Comparison of ENCODE assay signal across 23 cellular contexts in the genomic region with DNA sequence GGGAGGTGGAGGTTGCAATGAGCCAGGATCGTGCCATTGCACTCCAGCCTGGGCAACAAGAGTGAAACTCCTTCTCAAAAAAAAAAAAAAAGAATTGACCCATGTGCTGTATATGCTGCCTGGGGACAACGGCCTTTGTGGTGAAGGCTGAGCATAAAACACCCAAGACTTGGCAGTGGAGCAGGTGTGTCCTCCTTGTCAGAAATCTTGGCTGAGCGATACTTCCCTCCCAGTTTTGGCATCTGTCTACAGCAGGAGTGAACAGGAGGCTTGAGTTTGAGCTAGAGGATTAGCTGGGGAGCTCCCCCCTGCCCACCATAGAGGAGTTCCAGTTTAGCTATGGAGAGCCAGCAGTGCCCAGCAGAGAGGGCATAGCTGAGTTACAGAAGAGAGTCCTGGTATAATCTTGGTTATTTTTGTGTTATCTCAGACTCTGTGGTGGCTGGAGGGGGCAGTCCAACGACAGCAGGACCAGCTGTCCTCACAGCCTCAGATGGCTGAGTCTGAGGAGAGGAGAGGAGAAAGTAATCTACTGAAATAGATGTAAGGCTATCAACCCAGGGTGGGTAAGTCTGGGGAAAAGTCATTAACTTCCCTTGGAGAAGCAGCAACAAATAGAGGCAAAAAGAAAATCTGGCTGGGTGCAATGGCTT. TPM values are rescaled to one million over a fixed set of nuclear protein-coding genes. Genes with fewer than 3 reads are reported as not detected.
A peak's percentile ranks its signal among the peaks of the same experiment; 100 is the strongest.
DNase-seq lines count a peak whose midpoint lies in the region; ATAC-seq and TF ChIP-seq lines count a peak whose summit lies in the region.
"Had no signal": no experiment of that assay in that cellular context is flagged by ENCODE, and none has a peak within 500 bp of the region (broad histone marks: within the 10 kb centered on the region; RNA-seq: fewer than 3 reads in every experiment).

No MANE protein-coding gene starts in this region.

- H3K9me3 ChIP-seq in WERI-Rb-1 (ENCODE audit: severe bottlenecking) = no peaks in the 10 kb centered on the region
- H3K9me3 ChIP-seq in heart left ventricle = no peaks in the 10 kb centered on the region
- H3K9me3 ChIP-seq: upper lobe of right lung had no signal

- H2AFZ ChIP-seq in GM23338 = no peak overlapping the region

- H3K4me3 Mint-ChIP-seq in GM23338 = no peak overlapping the region
- H3K4me3 Mint-ChIP-seq: T-cell had no signal

- no peaks in the 10 kb centered on the region for H3K4me1 ChIP-seq in GM23338 (ENCODE audit: insufficient read depth)
- H3K4me1 ChIP-seq in heart left ventricle = peaks cover 0 to 47% (median 24%) of the 10 kb centered on the region in 12 donors
- H3K4me1 ChIP-seq: upper lobe of right lung had no signal

- H3K27ac Mint-ChIP-seq in GM23338 = 0 out of 2 replicates have a peak overlapping the region, but pooled peaks have one; percentile 34

- H3K9me3 Mint-ChIP-seq in GM23338 = no peaks in the 10 kb centered on the region
- H3K9me3 Mint-ChIP-seq: T-cell had no signal

- no peaks in the 10 kb centered on the region; the same call in 2 of the 3 replicates for H3K4me1 Mint-ChIP-seq in GM23338

- intact Hi-C loops in heart left ventricle (cut with DNase I) (no loop called here), left colon (cut with DNase I, micrococcal nuclease) (no loop called here)

- 43 to 57% (median 53%) methylated on average over 4 of the region's 4 CpGs for WGBS in heart left ventricle, 4 donors

- no peaks in the 10 kb centered on the region for H3K9me2 ChIP-seq in GM23338 (ENCODE audit: insufficient read depth)

- H3K4me2 ChIP-seq in GM23338 = no peak overlapping the region

- no peaks in the 10 kb centered on the region for H3K27me3 ChIP-seq in GM23338 (ENCODE audit: insufficient read depth)
- no peaks in the 10 kb centered on the region for H3K27me3 ChIP-seq in WERI-Rb-1 (ENCODE audit: insufficient read depth, low read depth, severe bottlenecking)
- no peaks in the 10 kb centered on the region for H3K27me3 ChIP-seq in heart left ventricle
- H3K27me3 ChIP-seq: upper lobe of right lung had no signal

- TF ChIP-seq CTCF in GM23338 (conservative IDR thresholded peaks at IDR 0.05; ENCODE audit: low read depth in 2 of 2) = no peak
- TF ChIP-seq CTCF in WERI-Rb-1 (IDR thresholded peaks at IDR 0.05; ENCODE audit: low read depth, low read length) = 0 out of 2 replicates have a peak, but pooled peaks have one; percentile 2
- no peak for TF ChIP-seq CTCF in heart left ventricle (IDR thresholded peaks at IDR 0.05)
- no peak for TF ChIP-seq CTCF in omental fat pad (IDR thresholded peaks at IDR 0.05)

- no peaks in the 10 kb centered on the region for H3K79me2 ChIP-seq in GM23338 (replicated peaks; ENCODE audit: insufficient read depth)

- H3K27ac ChIP-seq in GM23338 (ENCODE audit: low read depth) (no peak overlapping the region), WERI-Rb-1 (peak overlapping the region; percentile 57), heart left ventricle (peak overlapping the region in 10 of 12 donors; percentile 2 to 73 (median 66))
- H3K27ac ChIP-seq: upper lobe of right lung had no signal

- no peak overlapping the region for H3K4me3 ChIP-seq in GM23338
- no peak overlapping the region for H3K4me3 ChIP-seq in WERI-Rb-1 (ENCODE audit: low read depth, low read length)
- no peak overlapping the region for H3K4me3 ChIP-seq in heart left ventricle
- H3K4me3 ChIP-seq: coronary artery, upper lobe of right lung had no signal

- no peaks in the 10 kb centered on the region; the same call in 1 of the 2 replicates for H3F3A ChIP-seq in GM23338 (replicated peaks; ENCODE audit: low read depth)

- H3K27me3 Mint-ChIP-seq in GM23338 (ENCODE audit: insufficient read depth, low read depth, poor library complexity) = peaks cover 4% of the 10 kb centered on the region
- H3K27me3 Mint-ChIP-seq: T-cell had no signal

- no peaks in the 10 kb centered on the region for H3K36me3 ChIP-seq in GM23338 (ENCODE audit: insufficient read depth)
- peaks cover 15% of the 10 kb centered on the region for H3K36me3 ChIP-seq in WERI-Rb-1
- H3K36me3 ChIP-seq in heart left ventricle = peaks cover 0 to 27% (median 19%) of the 10 kb centered on the region in 9 donors

- DNase-seq in GM23338 (ENCODE audit: low spot score) (no peak), WERI-Rb-1 (peak; percentile 51), heart left ventricle (no peak), omental fat pad (ENCODE audit: low spot score) (no peak), DMS114 treated with DMSO at 0.1 percent for 48 hours (lab: John Stamatoyannopoulos, UW; ENCODE audit: unreplicated experiment) (no peak), left colon (no peak), cerebellum (ENCODE audit: low spot score) (no peak)
- DNase-seq: activated CD4-positive, alpha-beta T cell treated with anti-CD3 and anti-CD28 coated beads, Interleukin-2, amount 50 U/mL, for 4 hours; activated naive CD4-positive, alpha-beta T cell treated with Interleukin-2 at 50 U/mL for 16 hours; AML-193; foreskin fibroblast; GF-D8; Kasumi-1; midbrain; NCI-H1105 treated with DMSO at 0.1 percent for 48 hours; NCI-H510A; occipital lobe; SIG-M5; T-cell; upper lobe of right lung had no signal

- ATAC-seq in GM23338 (no peak), heart left ventricle (peak; percentile 62 to 82 (median 73)), omental fat pad (ENCODE audit: low FRiP score) (peak; percentile 25), left colon (no peak)
- ATAC-seq: sciatic nerve, T-cell, upper lobe of right lung had no signal

- H4K20me1 ChIP-seq in GM23338 (replicated peaks; ENCODE audit: insufficient read depth) = no peaks in the 10 kb centered on the region; the same call in 1 of the 2 replicates

- peaks cover 6% of the 10 kb centered on the region; the same call in 2 of the 3 replicates for H3K36me3 Mint-ChIP-seq in GM23338 (ENCODE audit: low read depth)

- no peak for TF ChIP-seq POLR2A in heart left ventricle (IDR thresholded peaks at IDR 0.05)

RNA-seq across cellular contexts. Expression of gene SP2, which starts 18.4 kb away (rescaled TPM):
- 6.0 and 7.6 TPM in 2 replicates for total RNA-seq in GM23338 (2014; rRNA removed; shearing (Covaris generic))
- 10.8 and 12.9 TPM in 2 replicates for polyA plus RNA-seq in GM23338 (2016; fragmentation: Nextera tagmentation; extraction: Ambion mirVana)
- total RNA-seq in heart left ventricle = 10 to 100 TPM; 11.1 to 21.2 (median 16.7) TPM
- 10 to 100 TPM in 1 of 2 donors, 1 to 10 TPM in 1; 4.1 to 15.8 TPM for polyA plus RNA-seq in heart left ventricle
- 1 to 10 TPM; 2.9 to 8.5 (median 6.9) TPM for total RNA-seq in omental fat pad
- 10 to 100 TPM; 21.7 to 22.3 TPM for total RNA-seq in left colon
- 1.6 TPM for total RNA-seq in cerebellum

RNA-seq across cellular contexts. Expression of gene PNPO, which starts 26.9 kb away (rescaled TPM):
- 12.7 and 21.8 TPM in 2 replicates for total RNA-seq in GM23338 (2014; rRNA removed; shearing (Covaris generic))
- 3.9 and 5.0 TPM in 2 replicates for polyA plus RNA-seq in GM23338 (2016; fragmentation: Nextera tagmentation; extraction: Ambion mirVana)
- total RNA-seq in heart left ventricle = 10 to 100 TPM; 24.2 to 45.0 (median 36.1) TPM
- 10 to 100 TPM; 12.6 to 16.1 TPM for polyA plus RNA-seq in heart left ventricle
- total RNA-seq in omental fat pad = 10 to 100 TPM; 20.1 to 39.7 (median 30.8) TPM
- total RNA-seq in left colon = 10 to 100 TPM; 24.9 to 26.0 TPM
- total RNA-seq in cerebellum = 6.1 TPM

RNA-seq across cellular contexts. Expression of gene PRR15L, which starts 43.3 kb away (rescaled TPM):
- not detected in 2 replicates for total RNA-seq in GM23338 (2014; rRNA removed; shearing (Covaris generic))
- 0.57 and 0.66 TPM in 2 replicates for polyA plus RNA-seq in GM23338 (2016; fragmentation: Nextera tagmentation; extraction: Ambion mirVana)
- 1 to 10 TPM in 1 of 9 donors, not detected in 8; 2.7 TPM for total RNA-seq in heart left ventricle
- polyA plus RNA-seq in heart left ventricle = under 1 TPM in 1 of 2 donors, not detected in 1; 0.04 TPM
- 1 to 10 TPM in 2 of 4 donors, not detected in 2; 2.4 to 6.6 TPM for total RNA-seq in omental fat pad
- total RNA-seq in left colon = 100 to 1,000 TPM; 237 to 279 TPM
- not detected for total RNA-seq in cerebellum
- total RNA-seq: H4, occipital lobe, sciatic nerve had no signal

RNA-seq across cellular contexts. Expression of gene CDK5RAP3, which starts 56.5 kb away (rescaled TPM):
- total RNA-seq in GM23338 (2014; rRNA removed; shearing (Covaris generic)) = 67.0 and 106 TPM in 2 replicates
- polyA plus RNA-seq in GM23338 (2016; fragmentation: Nextera tagmentation; extraction: Ambion mirVana) = 78.9 and 92.6 TPM in 2 replicates
- 10 to 100 TPM; 41.2 to 80.9 (median 53.6) TPM for total RNA-seq in heart left ventricle
- 10 to 100 TPM; 53.8 to 56.6 TPM for polyA plus RNA-seq in heart left ventricle
- 100 to 1,000 TPM in 2 of 4 donors, 10 to 100 TPM in 2; 72.4 to 156 (median 100) TPM for total RNA-seq in omental fat pad
- 100 to 1,000 TPM; 136 to 187 TPM for total RNA-seq in left colon
- 80.0 TPM for total RNA-seq in cerebellum

Comparison
In these comparisons a context has a peak if more than half of its experiments do, and no peak if none do; other contexts are left out.
1. ATAC-seq: peak in heart left ventricle (4 of 4) and omental fat pad (single experiment); none in GM23338 (single experiment) and left colon (single experiment).
2. RNA of gene PRR15L, which starts 43.3 kb away (total RNA-seq): 237 to 279 TPM in left colon; 2.4 to 6.6 TPM in omental fat pad, not detected in cerebellum (single experiment), not detected in GM23338 and 2.7 TPM in heart left ventricle; every median in the first group is over 10 times any median in the second.